ENCODE assay signal across 1 cellular context in the genomic region with DNA sequence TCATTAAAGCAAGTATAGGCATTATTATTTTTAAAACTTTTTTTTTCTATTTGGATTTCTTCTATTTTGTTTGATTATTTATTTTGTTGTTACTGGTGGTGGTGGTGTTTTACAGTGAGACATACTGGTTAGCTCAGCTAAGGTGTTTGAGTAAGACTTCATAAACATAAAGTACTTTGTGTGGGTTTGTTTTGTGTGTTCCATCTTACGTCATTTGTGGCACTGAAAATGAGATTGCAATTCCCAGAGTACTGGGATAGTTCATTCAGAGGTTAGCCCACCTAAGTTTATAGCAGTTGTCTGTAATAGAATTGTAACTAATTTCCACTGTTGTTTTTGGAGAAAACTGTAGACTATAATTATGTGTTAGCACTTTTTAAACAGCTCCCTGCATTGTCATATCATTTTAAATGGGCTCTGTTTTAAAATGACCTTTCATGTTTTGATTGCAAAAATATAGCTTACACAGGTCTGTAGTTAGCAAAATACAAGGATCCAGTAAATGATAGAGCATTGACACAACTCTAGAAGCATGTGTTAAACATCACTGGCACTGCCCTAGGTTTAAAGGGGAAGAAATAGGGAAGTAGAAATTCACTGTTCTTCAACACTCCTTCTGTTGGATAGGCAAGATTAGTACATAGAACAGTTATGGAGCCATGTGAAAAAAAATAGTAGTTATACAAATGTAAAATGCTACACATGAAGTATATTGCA.
TF ChIP-seq lines count a peak whose summit lies in the region.

No MANE protein-coding gene starts in this region.

TF ChIP-seq in SK-N-SH, 30 proteins besides CTCF, POLR2A, EP300 and RAD21:
- TF ChIP-seq TAF1 (IDR thresholded peaks at IDR 0.05; ENCODE audit: borderline replicate concordance, low read depth, low read length) (no peak), TEAD4 (IDR thresholded peaks at IDR 0.05; ENCODE audit: borderline replicate concordance, insufficient read depth) (no peak), REST (IDR thresholded peaks at IDR 0.05; ENCODE audit: low read depth, low read length) (no peak), USF1 (IDR thresholded peaks at IDR 0.05; ENCODE audit: borderline replicate concordance, low read depth) (no peak), CHD2 (IDR thresholded peaks at IDR 0.05; ENCODE audit: low read length, partially characterized antibody) (no peak), ELF1 (IDR thresholded peaks at IDR 0.05) (no peak), SIN3A (IDR thresholded peaks at IDR 0.05; ENCODE audit: borderline replicate concordance, low read depth, low read length) (no peak), GABPA (IDR thresholded peaks at IDR 0.05; ENCODE audit: low read depth) (no peak), NFIC (IDR thresholded peaks at IDR 0.05; ENCODE audit: borderline replicate concordance) (no peak), MXI1 (IDR thresholded peaks at IDR 0.05; ENCODE audit: low read depth, low read length) (no peak), YY1 (IDR thresholded peaks at IDR 0.05; ENCODE audit: low read depth) (no peak), RCOR1 (IDR thresholded peaks at IDR 0.05; ENCODE audit: low read length) (no peak)
